ENCODE assay signal across 8 cellular contexts in genomic region chr6:170552765-170553685, GRCh38. TPM values are rescaled to one million over a fixed set of nuclear protein-coding genes. Genes with fewer than 3 reads are reported as not detected.
DNase-seq lines count a peak whose midpoint lies in the region; ATAC-seq and TF ChIP-seq lines count a peak whose summit lies in the region.

TSS of gene PSMB1 (minus strand) at chr6:170553307. CDS start at chr6:170553242, 65 bp downstream.

- in situ Hi-C loops in G401 (cut with HindIII; ENCODE audit: low sequenced_read_pairs): no loop called here
- in situ Hi-C loops in HAP-1 (cut with MboI; ENCODE audit: low sequenced_read_pairs): no loop called here

- TF ChIP-seq CTCF in MM.1S (IDR thresholded peaks at IDR 0.05; ENCODE audit: low read length) (no peak), foreskin keratinocyte (conservative IDR thresholded peaks at IDR 0.05) (no peak), neural progenitor cell (IDR thresholded peaks at IDR 0.05) (no peak)

- no peaks in the 10 kb centered on the region for H3K9me3 Mint-ChIP-seq in neural progenitor cell

- H3K4me3 ChIP-seq in HAP-1 (peak within 1 kb of the TSS; percentile 89), MM.1S (ENCODE audit: low read length) (peak within 1 kb of the TSS; percentile 89), neural progenitor cell (peak within 1 kb of the TSS; percentile 95)

- H3K4me2 ChIP-seq in MM.1S (ENCODE audit: low read depth, low read length) (peak within 1 kb of the TSS; percentile 76), neural progenitor cell (peak within 1 kb of the TSS; percentile 93)

- H3K79me2 ChIP-seq in MM.1S (ENCODE audit: low read length) (peaks cover 83% of the 10 kb centered on the region), neural progenitor cell (ENCODE audit: low read depth) (peaks cover 87% of the 10 kb centered on the region)

- H3K27ac ChIP-seq in MM.1S (ENCODE audit: low read length): peak within 1 kb of the TSS; percentile 97
- peak within 1 kb of the TSS; percentile 94 for H3K27ac ChIP-seq in foreskin keratinocyte
- H3K27ac ChIP-seq in neural progenitor cell: peak within 1 kb of the TSS; percentile 98

- H3K4me3 Mint-ChIP-seq in neural progenitor cell: no peak within 1 kb of the TSS

- no peaks in the 10 kb centered on the region for H3K9me2 ChIP-seq in MM.1S (replicated peaks; ENCODE audit: insufficient read depth, low read length)

- H3K9me3 ChIP-seq in HAP-1 (no peaks in the 10 kb centered on the region), MM.1S (replicated peaks; ENCODE audit: insufficient read depth, low read length) (no peaks in the 10 kb centered on the region), neural progenitor cell (ENCODE audit: low read depth) (no peaks in the 10 kb centered on the region)

- H3K27ac Mint-ChIP-seq in neural progenitor cell: no peak within 1 kb of the TSS

- ATAC-seq in foreskin keratinocyte: peak; percentile 75

- H3K36me3 Mint-ChIP-seq in neural progenitor cell: no peaks in the 10 kb centered on the region

- H3K4me1 ChIP-seq in HAP-1: peaks cover 15% of the 10 kb centered on the region
- H3K4me1 ChIP-seq in MM.1S (ENCODE audit: low read length): peaks cover 12% of the 10 kb centered on the region
- H3K4me1 ChIP-seq in foreskin keratinocyte: peaks cover 11% of the 10 kb centered on the region
- peaks cover 23% of the 10 kb centered on the region for H3K4me1 ChIP-seq in neural progenitor cell

- H3K36me3 ChIP-seq in HAP-1 (replicated peaks) (peaks cover 30% of the 10 kb centered on the region), MM.1S (replicated peaks; ENCODE audit: insufficient read depth, low read length) (no peaks in the 10 kb centered on the region), neural progenitor cell (peaks cover 9% of the 10 kb centered on the region)

- H3K27me3 Mint-ChIP-seq in neural progenitor cell (ENCODE audit: insufficient read depth, low read depth): no peaks in the 10 kb centered on the region

- H3K9ac ChIP-seq in MM.1S (ENCODE audit: low read length): peak within 1 kb of the TSS; percentile 90
- peak within 1 kb of the TSS; percentile 96 for H3K9ac ChIP-seq in neural progenitor cell

- peak within 1 kb of the TSS; percentile 66 for H2AFZ ChIP-seq in MM.1S (ENCODE audit: low read length)
- peak within 1 kb of the TSS; percentile 94 for H2AFZ ChIP-seq in neural progenitor cell (replicated peaks)

- H3K27me3 ChIP-seq in HAP-1 (ENCODE audit: low read depth) (no peaks in the 10 kb centered on the region), MM.1S (replicated peaks; ENCODE audit: insufficient read depth, low read length) (no peaks in the 10 kb centered on the region), foreskin keratinocyte (no peaks in the 10 kb centered on the region), neural progenitor cell (no peaks in the 10 kb centered on the region)

- H3K4me1 Mint-ChIP-seq in neural progenitor cell: peaks cover 15% of the 10 kb centered on the region

- peaks cover 7% of the 10 kb centered on the region; the same call in 1 of the 2 replicates for H3F3A ChIP-seq in MM.1S (ENCODE audit: insufficient read depth, low read length)
- peaks cover 13% of the 10 kb centered on the region for H3F3A ChIP-seq in neural progenitor cell (ENCODE audit: low read depth)

- DNase-seq in G401 (ENCODE audit: low spot score): peak; percentile 98
- DNase-seq in HAP-1 (ENCODE audit: low spot score in 2 of 2): peak; percentile 91 to 94
- peak; percentile 83 for DNase-seq in MM.1S
- DNase-seq in SIG-M5 treated with dmso at 0.1 percent for 504 hours (lab: John Stamatoyannopoulos, UW; ENCODE audit: unreplicated experiment): peak; percentile 86
- DNase-seq in activated gamma-delta T cell treated with Interleukin-2 at 50 U/mL for 16 hours: peak; percentile 72
- DNase-seq in foreskin keratinocyte: peak; percentile 82 to 91
- DNase-seq in neural progenitor cell (ENCODE audit: low spot score): peak; percentile 97
- DNase-seq in stromal cell of bone marrow (ENCODE audit: low read depth): peak; percentile 94

- H4K20me1 ChIP-seq in MM.1S (ENCODE audit: insufficient read depth, low read length) (peaks cover 14% of the 10 kb centered on the region), neural progenitor cell (ENCODE audit: low read depth) (peaks cover 60% of the 10 kb centered on the region)

RNA-seq across cellular contexts. Expression of gene PSMB1, which starts in this region (rescaled TPM):
- 829 and 913 TPM in 2 replicates for total RNA-seq in G401 (2014; rRNA removed; shearing (Covaris generic))
- total RNA-seq in foreskin keratinocyte (267 and 268 TPM in 2 replicates), neural progenitor cell (ENCODE audit: low replicate concordance) (300 and 420 TPM in 2 replicates)
- polyA plus RNA-seq in foreskin keratinocyte: 347 and 363 TPM in 2 replicates

Comparison
In these comparisons a context has a peak if more than half of its experiments do, and no peak if none do; other contexts are left out.
1. Peak in every context shown above with its lines: DNase-seq, ATAC-seq, H3K4me3 ChIP-seq and H3K27ac ChIP-seq.